ENCODE assay signal across 8 cellular contexts in the genomic region with DNA sequence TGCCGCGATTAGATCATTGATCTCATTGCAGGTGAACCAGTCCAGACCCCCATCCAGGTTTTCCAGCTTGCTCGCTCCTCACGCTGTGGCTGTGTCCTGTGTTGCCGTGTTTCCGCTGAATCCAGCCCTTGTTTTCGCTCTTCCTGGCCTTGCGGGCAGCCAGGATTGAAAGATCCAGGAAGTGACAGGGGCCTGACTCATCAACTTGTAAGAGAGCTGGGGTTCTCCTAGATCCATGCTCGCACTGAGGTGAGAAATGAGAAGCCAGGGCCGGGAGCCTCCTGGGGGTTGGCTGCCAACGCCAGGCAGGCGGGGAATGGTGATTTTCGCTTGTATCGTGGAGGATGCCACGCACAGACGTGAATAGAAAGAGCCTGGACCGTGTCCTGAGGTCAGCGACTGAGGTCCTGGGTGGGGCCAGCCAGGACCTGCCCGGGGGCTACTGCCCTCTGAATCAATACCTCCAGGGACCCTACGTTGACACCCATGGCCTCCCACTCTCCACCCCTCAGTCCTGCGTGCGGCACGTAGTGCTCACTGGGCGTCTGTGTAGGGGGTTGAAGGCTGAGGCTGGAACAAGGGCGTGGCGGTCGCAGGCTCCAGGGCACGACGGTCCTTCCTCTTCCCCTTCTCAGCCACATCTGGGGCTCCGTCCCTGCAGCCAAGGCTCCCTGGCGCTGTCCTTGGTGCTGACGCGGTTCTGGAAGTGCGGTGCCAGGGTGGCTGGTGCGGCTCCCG. TPM values are rescaled to one million over a fixed set of nuclear protein-coding genes. Genes with fewer than 3 reads are reported as not detected.
DNase-seq lines count a peak whose midpoint lies in the region; ATAC-seq and TF ChIP-seq lines count a peak whose summit lies in the region.

No MANE protein-coding gene starts in this region.

- peak overlapping the region; percentile 78 for H2AFZ ChIP-seq in neuronal stem cell (ENCODE audit: low read length)

- H3K14ac ChIP-seq in neuronal stem cell (ENCODE audit: low read length): no peak overlapping the region

- H3K36me3 ChIP-seq in neuronal stem cell (replicated peaks in 1 of 2; ENCODE audit: control insufficient read depth in 2 of 2, insufficient read depth in 2 of 2, low read length in 2 of 2) (no peaks in the 10 kb centered on the region), tibial artery (no peaks in the 10 kb centered on the region)

- H2AK5ac ChIP-seq in neuronal stem cell (ENCODE audit: low read depth, low read length): no peak overlapping the region

- H3K9me3 ChIP-seq in neuronal stem cell (replicated peaks in 1 of 2; ENCODE audit: control insufficient read depth in 2 of 2, insufficient read depth in 1 of 2, low read depth in 1 of 2, low read length in 2 of 2) (peaks cover 12 to 13% of the 10 kb centered on the region in 2 donors), tibial artery (peaks cover 5 to 14% (median 11%) of the 10 kb centered on the region in 3 donors)

- no peak overlapping the region for H2BK120ac ChIP-seq in neuronal stem cell (ENCODE audit: low read depth, low read length)

- H2BK12ac ChIP-seq in neuronal stem cell (ENCODE audit: low read length): no peak overlapping the region

- DNase-seq in D341Med (ENCODE audit: low spot score) (peak; percentile 92), LNCaP clone FGC (ENCODE audit: low read depth) (peak; percentile 93), RPMI7951 (ENCODE audit: low read depth) (peak; percentile 100), glomerular endothelial cell (ENCODE audit: extremely low read depth, low read depth, low spot score) (peak; percentile 96), neuronal stem cell (ENCODE audit: low spot score) (peak; percentile 81), tibial artery (peak in 1 of 2 donors; percentile 69)
- peak; percentile 79 for DNase-seq in activated naive CD8-positive, alpha-beta T cell treated with anti-CD3 and anti-CD28 coated beads, Interleukin-2, amount 10 ng/mL, durations not matched to agents 7 days and 5 days

- peaks cover 10% of the 10 kb centered on the region for H3K27me3 Mint-ChIP-seq in activated naive CD8-positive, alpha-beta T cell treated with anti-CD3 and anti-CD28 coated beads, Interleukin-2, amount 10 ng/mL, durations not matched to agents 7 days and 5 days

- H3K4me3 Mint-ChIP-seq in activated naive CD8-positive, alpha-beta T cell treated with anti-CD3 and anti-CD28 coated beads, Interleukin-2, amount 10 ng/mL, durations not matched to agents 7 days and 5 days: peak overlapping the region; percentile 56

- peak overlapping the region; percentile 56 for H3K4me2 ChIP-seq in neuronal stem cell (ENCODE audit: insufficient read depth, low read length, poor library complexity, severe bottlenecking)

- peak overlapping the region; percentile 75 for H3K4me3 ChIP-seq in LNCaP clone FGC (ENCODE audit: low read depth, low read length)
- peak overlapping the region; percentile 60 to 74 for H3K4me3 ChIP-seq in neuronal stem cell (ENCODE audit: low read length in 2 of 2)
- H3K4me3 ChIP-seq in tibial artery: peak overlapping the region; percentile 27 to 36

- H3K27ac ChIP-seq in neuronal stem cell (replicated peaks; ENCODE audit: low read length) (no peak overlapping the region), tibial artery (no peak overlapping the region)

- H2BK5ac ChIP-seq in neuronal stem cell (ENCODE audit: low read length): no peak overlapping the region

- peaks cover 9% of the 10 kb centered on the region for H3K4me1 Mint-ChIP-seq in activated naive CD8-positive, alpha-beta T cell treated with anti-CD3 and anti-CD28 coated beads, Interleukin-2, amount 10 ng/mL, durations not matched to agents 7 days and 5 days

- POLR2A ChIA-PET in activated naive CD8-positive, alpha-beta T cell treated with anti-CD3 and anti-CD28 coated beads, Interleukin-2, amount 10 ng/mL, durations not matched to agents 7 days and 5 days (lab: Charles Lee): no interaction called here

- H3K23ac ChIP-seq in neuronal stem cell (ENCODE audit: low read depth, low read length, poor library complexity): no peak overlapping the region

- no peak overlapping the region for H4K91ac ChIP-seq in neuronal stem cell (ENCODE audit: low read depth, low read length, poor library complexity)

- peaks cover 9% of the 10 kb centered on the region for H3K9me3 Mint-ChIP-seq in activated naive CD8-positive, alpha-beta T cell treated with anti-CD3 and anti-CD28 coated beads, Interleukin-2, amount 10 ng/mL, durations not matched to agents 7 days and 5 days

- H3K4me1 ChIP-seq in neuronal stem cell (ENCODE audit: control insufficient read depth in 2 of 2, insufficient read depth in 1 of 2, low read depth in 1 of 2, low read length in 2 of 2): peaks cover 3 to 4% of the 10 kb centered on the region in 2 donors
- peaks cover 0 to 10% (median 2%) of the 10 kb centered on the region in 4 donors for H3K4me1 ChIP-seq in tibial artery

- no CpG with 5 or more reads among the region's 36 CpGs for WGBS in neuronal stem cell (ENCODE audit: extremely low coverage in 2 of 2, insufficient read length in 2 of 2, insufficient replicate concordance in 1 of 2), 2 donors

- H3K79me1 ChIP-seq in neuronal stem cell (ENCODE audit: low read depth, low read length): no peaks in the 10 kb centered on the region

- no peak for TF ChIP-seq CTCF in LNCaP clone FGC (IDR thresholded peaks at IDR 0.05; ENCODE audit: control insufficient read depth, extremely low read depth, insufficient read depth)
- no peak for TF ChIP-seq CTCF in tibial artery (IDR thresholded peaks at IDR 0.05)

- H4K8ac ChIP-seq in neuronal stem cell (ENCODE audit: low read depth, low read length): no peak overlapping the region

- H3K18ac ChIP-seq in neuronal stem cell (ENCODE audit: low read length): no peak overlapping the region

- H3K27ac Mint-ChIP-seq in activated naive CD8-positive, alpha-beta T cell treated with anti-CD3 and anti-CD28 coated beads, Interleukin-2, amount 10 ng/mL, durations not matched to agents 7 days and 5 days: no peak overlapping the region

- H2BK15ac ChIP-seq in neuronal stem cell (ENCODE audit: low read length): no peak overlapping the region

- H3K36me3 Mint-ChIP-seq in activated naive CD8-positive, alpha-beta T cell treated with anti-CD3 and anti-CD28 coated beads, Interleukin-2, amount 10 ng/mL, durations not matched to agents 7 days and 5 days: peaks cover 19% of the 10 kb centered on the region

- H3K27me3 ChIP-seq in neuronal stem cell (ENCODE audit: control insufficient read depth in 3 of 3, insufficient read depth in 3 of 3, low read depth in 1 of 3, low read length in 3 of 3) (no peaks in the 10 kb centered on the region), tibial artery (peaks cover 0 to 14% of the 10 kb centered on the region in 2 donors)

- peak; percentile 54 for ATAC-seq in activated naive CD8-positive, alpha-beta T cell treated with anti-CD3 and anti-CD28 coated beads, Interleukin-2, amount 10 ng/mL, durations not matched to agents 7 days and 5 days (ENCODE audit: low read depth)
- no peak for ATAC-seq in HG03159 (IDR thresholded peaks at IDR 0.05; ENCODE audit: unreplicated experiment)

- no peak overlapping the region for H3K4ac ChIP-seq in neuronal stem cell (ENCODE audit: low read length)

- intact Hi-C loops in tibial artery (cut with DNase I; ENCODE audit: low total_unique reads): loop anchor here (1.0 kb wide), 1 partner anchor 25 kb away; no protein-coding TSS in a partner anchor

- H3K9ac ChIP-seq in neuronal stem cell (ENCODE audit: low read depth, low read length, poor library complexity): no peak overlapping the region

RNA-seq across cellular contexts. Expression of gene PTPRH, which starts 7.3 kb away (rescaled TPM):
- 5.4 and 6.0 TPM in 2 replicates for total RNA-seq in RPMI7951 (2014; rRNA removed; shearing (Covaris generic))
- not detected for total RNA-seq in activated naive CD8-positive, alpha-beta T cell treated with anti-CD3 and anti-CD28 coated beads, Interleukin-2, amount 10 ng/mL, durations not matched to agents 7 days and 5 days
- 0.29 and 1.8 TPM in 2 replicates for total RNA-seq in glomerular endothelial cell
- polyA plus RNA-seq in neuronal stem cell (2013, experiment 1 of 2): 0.29 TPM
- 0.17 TPM for polyA plus RNA-seq in neuronal stem cell (2013, experiment 2 of 2)

RNA-seq across cellular contexts. Expression of gene TMEM86B, which starts 11.9 kb away (rescaled TPM):
- 0.20 and 0.60 TPM in 2 replicates for total RNA-seq in RPMI7951 (2014; rRNA removed; shearing (Covaris generic))
- 10 to 100 TPM; 18.8 to 19.4 TPM for total RNA-seq in activated naive CD8-positive, alpha-beta T cell treated with anti-CD3 and anti-CD28 coated beads, Interleukin-2, amount 10 ng/mL, durations not matched to agents 7 days and 5 days
- 1.5 and 2.8 TPM in 2 replicates for total RNA-seq in glomerular endothelial cell
- 3.0 TPM for polyA plus RNA-seq in neuronal stem cell (2013, experiment 1 of 2)
- 3.0 TPM for polyA plus RNA-seq in neuronal stem cell (2013, experiment 2 of 2)

RNA-seq across cellular contexts. Expression of gene SYT5, which starts 36.5 kb away (rescaled TPM):
- total RNA-seq in RPMI7951 (2014; rRNA removed; shearing (Covaris generic)): 0.10 and 0.36 TPM in 2 replicates
- under 1 TPM in 1 of 2 experiments, not detected in 1; 0.39 TPM for total RNA-seq in activated naive CD8-positive, alpha-beta T cell treated with anti-CD3 and anti-CD28 coated beads, Interleukin-2, amount 10 ng/mL, durations not matched to agents 7 days and 5 days
- total RNA-seq in glomerular endothelial cell: 0.06 and 0.92 TPM in 2 replicates
- 0.14 TPM for polyA plus RNA-seq in neuronal stem cell (2013, experiment 1 of 2)
- 0.26 TPM for polyA plus RNA-seq in neuronal stem cell (2013, experiment 2 of 2)

RNA-seq across cellular contexts. Expression of gene PPP6R1, which starts 42.2 kb away (rescaled TPM):
- total RNA-seq in RPMI7951 (2014; rRNA removed; shearing (Covaris generic)): 19.7 and 28.0 TPM in 2 replicates
- 100 to 1,000 TPM; 211 to 226 TPM for total RNA-seq in activated naive CD8-positive, alpha-beta T cell treated with anti-CD3 and anti-CD28 coated beads, Interleukin-2, amount 10 ng/mL, durations not matched to agents 7 days and 5 days
- total RNA-seq in glomerular endothelial cell: 49.6 and 66.3 TPM in 2 replicates
- 33.0 TPM for polyA plus RNA-seq in neuronal stem cell (2013, experiment 1 of 2)
- 32.6 TPM for polyA plus RNA-seq in neuronal stem cell (2013, experiment 2 of 2)

RNA-seq across cellular contexts. Expression of gene DNAAF3, which starts 50.2 kb away (rescaled TPM):
- total RNA-seq in RPMI7951 (2014; rRNA removed; shearing (Covaris generic)): 1.4 and 1.6 TPM in 2 replicates
- total RNA-seq in activated naive CD8-positive, alpha-beta T cell treated with anti-CD3 and anti-CD28 coated beads, Interleukin-2, amount 10 ng/mL, durations not matched to agents 7 days and 5 days: under 1 TPM in 1 of 2 experiments, not detected in 1; 0.65 TPM
- 1.6 and 1.7 TPM in 2 replicates for total RNA-seq in glomerular endothelial cell
- 6.3 TPM for polyA plus RNA-seq in neuronal stem cell (2013, experiment 1 of 2)
- polyA plus RNA-seq in neuronal stem cell (2013, experiment 2 of 2): 6.0 TPM
